Comparison of ENCODE assay signal across 8 cellular contexts in genomic region chrX:49039598-49040375, GRCh38. TPM values are rescaled to one million over a fixed set of nuclear protein-coding genes. Genes with fewer than 3 reads are reported as not detected.
DNase-seq lines count a peak whose midpoint lies in the region; ATAC-seq and TF ChIP-seq lines count a peak whose summit lies in the region.

No MANE protein-coding gene starts in this region.

- in situ Hi-C loops in astrocyte of the cerebellum (cut with HindIII; ENCODE audit: low sequenced_read_pairs), result no loop called here

- H3K36me3 ChIP-seq in hepatocyte (replicated peaks; ENCODE audit: insufficient read depth, low read depth), result no peaks in the 10 kb centered on the region

- DNase-seq in COLO829 (ENCODE audit: low spot score), result peak; percentile 51
- peak; percentile 60 for DNase-seq in Jurkat, Clone E6-1 (ENCODE audit: low read depth, low spot score)
- DNase-seq in SW 1271 (lab: John Stamatoyannopoulos, UW), result peak; percentile 66 to 70
- DNase-seq in astrocyte of the cerebellum (ENCODE audit: low read depth), result peak; percentile 80
- peak; percentile 93 for DNase-seq in hepatocyte (ENCODE audit: low spot score)
- DNase-seq in putamen (ENCODE audit: low spot score), result peak; percentile 55

- TF ChIP-seq CTCF in astrocyte of the cerebellum (IDR thresholded peaks at IDR 0.05; ENCODE audit: low read depth, low read length, missing control alignments) (no peak), hepatocyte (IDR thresholded peaks at IDR 0.05; ENCODE audit: poor library complexity) (no peak)

- peak overlapping the region; percentile 80 for H3K4me2 ChIP-seq in hepatocyte

- no peaks in the 10 kb centered on the region for H4K20me1 ChIP-seq in hepatocyte (ENCODE audit: insufficient read depth, poor library complexity, severe bottlenecking)

- no peaks in the 10 kb centered on the region for H3K9me3 ChIP-seq in hepatocyte (ENCODE audit: low read depth)

- H2AFZ ChIP-seq in hepatocyte, result no peak overlapping the region

- H3K27ac ChIP-seq in hepatocyte, result peak overlapping the region; percentile 99

- peaks cover 37% of the 10 kb centered on the region for H3K79me2 ChIP-seq in hepatocyte

- peaks cover 16% of the 10 kb centered on the region for H3K4me1 ChIP-seq in hepatocyte (ENCODE audit: insufficient read depth)

- peak overlapping the region; percentile 15; the same call in 1 of the 2 replicates for H3K4me3 ChIP-seq in Jurkat, Clone E6-1 (ENCODE audit: low read length)
- H3K4me3 ChIP-seq in astrocyte of the cerebellum (ENCODE audit: low read depth, low read length) (peak overlapping the region; percentile 70), hepatocyte (no peak overlapping the region)

- 50% methylated on average over 9 of the region's 9 CpGs for WGBS in hepatocyte (ENCODE audit: low lambda C conversion rate, missing lambda C conversion rate)

- H3K27me3 ChIP-seq in hepatocyte, result no peaks in the 10 kb centered on the region

- H3K9me2 ChIP-seq in hepatocyte (replicated peaks; ENCODE audit: insufficient read depth), result no peaks in the 10 kb centered on the region

- ATAC-seq in HG02973 (IDR thresholded peaks at IDR 0.05; ENCODE audit: unreplicated experiment), result no peak
- ATAC-seq in HG03045 (IDR thresholded peaks at IDR 0.05; ENCODE audit: unreplicated experiment), result no peak

RNA-seq across cellular contexts. Expression of gene TFE3, which starts 3.4 kb away (rescaled TPM):
- polyA plus RNA-seq in Jurkat, Clone E6-1 (2012; ENCODE audit: insufficient read depth, insufficient read length), result 12.5 TPM
- total RNA-seq in hepatocyte, result 37.0 and 38.3 TPM in 2 replicates
- polyA plus RNA-seq in hepatocyte, result 59.8 and 80.0 TPM in 2 replicates

RNA-seq across cellular contexts. Expression of gene CCDC120, which starts 19.0 kb away (rescaled TPM):
- 5.6 TPM for polyA plus RNA-seq in Jurkat, Clone E6-1 (2012; ENCODE audit: insufficient read depth, insufficient read length)
- total RNA-seq in hepatocyte, result 5.1 and 7.0 TPM in 2 replicates
- polyA plus RNA-seq in hepatocyte, result 19.1 and 19.3 TPM in 2 replicates

RNA-seq across cellular contexts. Expression of gene PRAF2, which starts 34.0 kb away (rescaled TPM):
- 51.5 TPM for polyA plus RNA-seq in Jurkat, Clone E6-1 (2012; ENCODE audit: insufficient read depth, insufficient read length)
- total RNA-seq in hepatocyte, result 4.1 and 6.7 TPM in 2 replicates
- 59.7 and 76.9 TPM in 2 replicates for polyA plus RNA-seq in hepatocyte

RNA-seq across cellular contexts. Expression of gene GRIPAP1, which starts 37.7 kb away (rescaled TPM):
- polyA plus RNA-seq in Jurkat, Clone E6-1 (2012; ENCODE audit: insufficient read depth, insufficient read length), result 43.4 TPM
- 17.8 and 20.2 TPM in 2 replicates for total RNA-seq in hepatocyte
- 30.6 and 31.4 TPM in 2 replicates for polyA plus RNA-seq in hepatocyte

RNA-seq across cellular contexts. Expression of gene WDR45, which starts 39.9 kb away (rescaled TPM):
- 23.5 TPM for polyA plus RNA-seq in Jurkat, Clone E6-1 (2012; ENCODE audit: insufficient read depth, insufficient read length)
- 59.6 and 69.5 TPM in 2 replicates for total RNA-seq in hepatocyte
- 67.7 and 74.7 TPM in 2 replicates for polyA plus RNA-seq in hepatocyte
